In genomic region chr18:26443853-26444252, GRCh38 we compare ENCODE assay signal across 30 cellular contexts.
"Had no signal": no experiment of that assay in that cellular context is flagged by ENCODE, and none has a peak within 500 bp of the region (broad histone marks: within the 10 kb centered on the region; RNA-seq: fewer than 3 reads in every experiment).

No MANE protein-coding gene starts in this region.

- H3K4me1 ChIP-seq: pancreas, psoas muscle, spleen, testis, transverse colon, upper lobe of right lung, uterus had no signal

- H3K27me3 Mint-ChIP-seq: type B pancreatic cell had no signal

- ATAC-seq: naive thymus-derived CD8-positive, alpha-beta T cell; natural killer cell treated with Interleukin-12 subunit alpha and Interleukin-12 subunit beta and Interleukin-15 and Interleukin-18, amount 100 ng/mL, for 72 hours; pancreas; psoas muscle; right cardiac atrium; sciatic nerve; stimulated activated memory B cell treated with anti-CD40 and anti-IgM and Interleukin-4, amounts not matched to agents 10 μg/mL and 1 μg/mL and 100 μg/mL, for 72 hours; stimulated activated naive CD8-positive, alpha-beta T cell treated with anti-CD3 and anti-CD28 coated beads, Interleukin-15, amount 100 ng/mL, for 72 hours; stimulated activated naive CD8-positive, alpha-beta T cell treated with anti-CD3 and anti-CD28 coated beads, Interleukin-15, Interleukin-2, amounts not matched to agents 100 U/mL and 50 U/mL, for 24 hours; upper lobe of right lung had no signal

- H3K27ac ChIP-seq: neutrophil, pancreas, psoas muscle, skin epidermis, spleen, suprapubic skin, testis, tibial artery, transverse colon, upper lobe of right lung, uterus had no signal

- H3K36me3 Mint-ChIP-seq: stimulated activated memory B cell treated with anti-CD40 and anti-IgM and Interleukin-4, amounts not matched to agents 10 μg/mL and 1 μg/mL and 100 μg/mL, for 72 hours; type B pancreatic cell had no signal

- H3K9me3 ChIP-seq: neutrophil, pancreas, psoas muscle, suprapubic skin, testis, tibial artery, transverse colon, upper lobe of right lung, uterus had no signal

- H3K9me3 Mint-ChIP-seq: stimulated activated memory B cell treated with anti-CD40 and anti-IgM and Interleukin-4, amounts not matched to agents 10 μg/mL and 1 μg/mL and 100 μg/mL, for 72 hours; stimulated activated naive CD8-positive, alpha-beta T cell treated with anti-CD3 and anti-CD28 coated beads, Interleukin-15, amount 100 ng/mL, for 72 hours; type B pancreatic cell had no signal

- H3K4me1 Mint-ChIP-seq: stimulated activated naive CD8-positive, alpha-beta T cell treated with anti-CD3 and anti-CD28 coated beads, Interleukin-15, amount 100 ng/mL, for 72 hours had no signal

- H3K4me3 Mint-ChIP-seq: naive thymus-derived CD8-positive, alpha-beta T cell; natural killer cell treated with Interleukin-12 subunit alpha and Interleukin-12 subunit beta and Interleukin-15 and Interleukin-18, amount 100 ng/mL, for 72 hours; nephron progenitor cell; neural crest cell; stimulated activated memory B cell treated with anti-CD40 and anti-IgM and Interleukin-4, amounts not matched to agents 10 μg/mL and 1 μg/mL and 100 μg/mL, for 72 hours; stimulated activated naive CD8-positive, alpha-beta T cell treated with anti-CD3 and anti-CD28 coated beads, Interleukin-15, amount 100 ng/mL, for 72 hours; type B pancreatic cell had no signal

- H3K4me3 ChIP-seq: pancreas, psoas muscle, skin epidermis, smooth muscle cell, spleen, suprapubic skin, testis, tibial artery, transverse colon, upper lobe of right lung, uterus had no signal

- FAIRE-seq: pancreas had no signal

- H3K36me3 ChIP-seq: neutrophil, pancreas, spleen, suprapubic skin, tibial artery, transverse colon, upper lobe of right lung, uterus had no signal

- H3K27me3 ChIP-seq: pancreas, suprapubic skin, testis, tibial artery, transverse colon, upper lobe of right lung, uterus had no signal

- H3K27ac Mint-ChIP-seq: naive thymus-derived CD8-positive, alpha-beta T cell; natural killer cell treated with Interleukin-12 subunit alpha and Interleukin-12 subunit beta and Interleukin-15 and Interleukin-18, amount 100 ng/mL, for 72 hours; nephron progenitor cell; stimulated activated memory B cell treated with anti-CD40 and anti-IgM and Interleukin-4, amounts not matched to agents 10 μg/mL and 1 μg/mL and 100 μg/mL, for 72 hours; stimulated activated naive CD8-positive, alpha-beta T cell treated with anti-CD3 and anti-CD28 coated beads, Interleukin-15, amount 100 ng/mL, for 72 hours; type B pancreatic cell had no signal

- H3K4me2 ChIP-seq: smooth muscle cell had no signal

- DNase-seq: naive thymus-derived CD8-positive, alpha-beta T cell; nephron progenitor cell; nucleus accumbens; pancreas; psoas muscle; right cardiac atrium; spleen; stimulated activated CD4-positive, alpha-beta T cell treated with anti-CD3 and anti-CD28 coated beads, Interleukin-12 subunit alpha, Interleukin-12 subunit beta, amount 100 ng/mL, for 4 hours; stimulated activated CD4-positive, alpha-beta T cell treated with anti-CD3 and anti-CD28 coated beads, Interleukin-1b, Interleukin-23, amount 100 ng/mL, for 48 hours; stimulated activated CD4-positive, alpha-beta T cell treated with anti-CD3 and anti-CD28 coated beads, Interleukin-4, amount 100 ng/mL, for 1 hour; stimulated activated CD4-positive, alpha-beta T cell treated with anti-CD3 and anti-CD28 coated beads, Interleukin-4, amount 100 ng/mL, for 4 hours; stimulated activated CD8-positive, alpha-beta memory T cell treated with anti-CD3 and anti-CD28 coated beads, Interleukin-4, amount 100 ng/mL, for 48 hours; stimulated activated naive CD4-positive, alpha-beta T cell; stimulated activated naive CD8-positive, alpha-beta T cell treated with anti-CD3 and anti-CD28 coated beads, Interleukin-15, amount 100 ng/mL, for 72 hours; stimulated activated naive CD8-positive, alpha-beta T cell treated with anti-CD3 and anti-CD28 coated beads, Interleukin-15, Interleukin-2, amounts not matched to agents 100 U/mL and 50 U/mL, for 24 hours; substantia nigra; testis; tibial artery; transverse colon; upper lobe of right lung; uterus had no signal
